24 cellular contexts compared by ENCODE assay signal in the genomic region with DNA sequence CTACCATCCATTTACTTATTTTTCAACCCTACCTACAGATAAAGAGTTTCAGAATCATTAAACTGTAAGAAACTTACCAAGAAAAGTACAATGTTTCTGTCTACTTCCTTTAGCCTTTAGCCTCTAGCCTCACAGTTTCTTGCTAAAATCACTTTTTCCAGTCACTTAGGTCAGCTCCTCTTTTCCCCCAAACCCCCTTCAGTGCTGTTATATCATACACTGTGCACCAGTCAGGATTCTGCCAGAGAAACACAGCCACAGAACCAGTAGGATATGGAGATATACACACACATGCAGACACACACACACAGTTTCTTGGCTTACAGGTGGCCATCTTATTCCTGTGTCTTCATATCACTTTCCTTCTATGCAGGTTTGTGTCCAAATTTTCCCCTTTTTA.
DNase-seq lines count a peak whose midpoint lies in the region; ATAC-seq and TF ChIP-seq lines count a peak whose summit lies in the region.
"Had no signal": no experiment of that assay in that cellular context is flagged by ENCODE, and none has a peak within 500 bp of the region (broad histone marks: within the 10 kb centered on the region; RNA-seq: fewer than 3 reads in every experiment).

No MANE protein-coding gene starts in this region.

- no peaks in the 10 kb centered on the region for H3K27me3 Mint-ChIP-seq in activated T-cell treated with anti-CD3 and anti-CD28 coated beads, Interleukin-2, amount 50 U/mL, for 24 hours
- no peaks in the 10 kb centered on the region for H3K27me3 Mint-ChIP-seq in activated T-cell treated with anti-CD3 and anti-CD28 coated beads, Interleukin-2, amount 50 U/mL, for 4 hours (ENCODE audit: low read depth)
- no peaks in the 10 kb centered on the region for H3K27me3 Mint-ChIP-seq in activated T-helper 2 cell treated with anti-CD3 and anti-CD28 coated beads, Interferon-gamma antibody, Interleukin-2, Interleukin-4, amounts not matched to agents 10 μg/mL and 5 μg/mL and 100 μg/mL, durations not matched to agents 14 hours and 24 hours and 36 hours (ENCODE audit: low read depth)
- peaks cover 7% of the 10 kb centered on the region for H3K27me3 Mint-ChIP-seq in stimulated activated naive CD8-positive, alpha-beta T cell treated with anti-CD3 and anti-CD28 coated beads, Interleukin-15, Interleukin-2, amounts not matched to agents 100 ng/mL and 50 ng/mL, for 24 hours

- H4K20me1 ChIP-seq in MM.1S (ENCODE audit: insufficient read depth, low read length) = no peaks in the 10 kb centered on the region

- intact Hi-C loops in activated T-helper 2 cell treated with anti-CD3 and anti-CD28 coated beads, Interferon-gamma antibody, Interleukin-2, Interleukin-4, amounts not matched to agents 10 μg/mL and 5 μg/mL and 100 μg/mL, durations not matched to agents 14 hours and 24 hours and 36 hours (cut with micrococcal nuclease) = no loop called here

- H3K36me3 Mint-ChIP-seq in activated T-cell treated with anti-CD3 and anti-CD28 coated beads, Interleukin-2, amount 50 U/mL, for 24 hours (ENCODE audit: low read depth) = no peaks in the 10 kb centered on the region
- H3K36me3 Mint-ChIP-seq in activated T-cell treated with anti-CD3 and anti-CD28 coated beads, Interleukin-2, amount 50 U/mL, for 4 hours (ENCODE audit: insufficient read depth) = no peaks in the 10 kb centered on the region
- no peaks in the 10 kb centered on the region for H3K36me3 Mint-ChIP-seq in activated T-helper 2 cell treated with anti-CD3 and anti-CD28 coated beads, Interferon-gamma antibody, Interleukin-2, Interleukin-4, amounts not matched to agents 10 μg/mL and 5 μg/mL and 100 μg/mL, durations not matched to agents 14 hours and 24 hours and 36 hours (ENCODE audit: low read depth)
- peaks cover 3% of the 10 kb centered on the region for H3K36me3 Mint-ChIP-seq in stimulated activated naive CD8-positive, alpha-beta T cell treated with anti-CD3 and anti-CD28 coated beads, Interleukin-15, Interleukin-2, amounts not matched to agents 100 ng/mL and 50 ng/mL, for 24 hours (ENCODE audit: low read depth)

- H3K9ac ChIP-seq in MM.1S (ENCODE audit: low read length) = peak overlapping the region; percentile 4; the same call in 1 of the 2 replicates
- H3K9ac ChIP-seq: GM23248 had no signal

- no peak for ATAC-seq in activated T-cell treated with anti-CD3 and anti-CD28 coated beads, Interleukin-2, amount 50 U/mL, for 4 hours
- ATAC-seq in GM19467 (IDR thresholded peaks at IDR 0.05; ENCODE audit: unreplicated experiment) = no peak
- ATAC-seq: PC-3 had no signal

- peak overlapping the region; percentile 64 for H3K27ac Mint-ChIP-seq in activated T-cell treated with anti-CD3 and anti-CD28 coated beads, Interleukin-2, amount 50 U/mL, for 24 hours
- peak overlapping the region; percentile 34 for H3K27ac Mint-ChIP-seq in activated T-helper 2 cell treated with anti-CD3 and anti-CD28 coated beads, Interferon-gamma antibody, Interleukin-2, Interleukin-4, amounts not matched to agents 10 μg/mL and 5 μg/mL and 100 μg/mL, durations not matched to agents 14 hours and 24 hours and 36 hours
- peak overlapping the region; percentile 30 for H3K27ac Mint-ChIP-seq in stimulated activated naive CD8-positive, alpha-beta T cell treated with anti-CD3 and anti-CD28 coated beads, Interleukin-15, Interleukin-2, amounts not matched to agents 100 ng/mL and 50 ng/mL, for 24 hours
- H3K27ac Mint-ChIP-seq: B cell, H9 had no signal

- H3K9me3 Mint-ChIP-seq in activated T-cell treated with anti-CD3 and anti-CD28 coated beads, Interleukin-2, amount 50 U/mL, for 24 hours = no peaks in the 10 kb centered on the region
- peaks cover 7% of the 10 kb centered on the region for H3K9me3 Mint-ChIP-seq in activated T-cell treated with anti-CD3 and anti-CD28 coated beads, Interleukin-2, amount 50 U/mL, for 4 hours
- H3K9me3 Mint-ChIP-seq in activated T-helper 2 cell treated with anti-CD3 and anti-CD28 coated beads, Interferon-gamma antibody, Interleukin-2, Interleukin-4, amounts not matched to agents 10 μg/mL and 5 μg/mL and 100 μg/mL, durations not matched to agents 14 hours and 24 hours and 36 hours = peaks cover 13% of the 10 kb centered on the region
- H3K9me3 Mint-ChIP-seq in stimulated activated naive CD8-positive, alpha-beta T cell treated with anti-CD3 and anti-CD28 coated beads, Interleukin-15, Interleukin-2, amounts not matched to agents 100 ng/mL and 50 ng/mL, for 24 hours = peaks cover 12% of the 10 kb centered on the region

- no peak overlapping the region for H3K4me3 Mint-ChIP-seq in activated T-cell treated with anti-CD3 and anti-CD28 coated beads, Interleukin-2, amount 50 U/mL, for 24 hours
- H3K4me3 Mint-ChIP-seq in activated T-cell treated with anti-CD3 and anti-CD28 coated beads, Interleukin-2, amount 50 U/mL, for 4 hours = no peak overlapping the region
- H3K4me3 Mint-ChIP-seq in activated T-helper 2 cell treated with anti-CD3 and anti-CD28 coated beads, Interferon-gamma antibody, Interleukin-2, Interleukin-4, amounts not matched to agents 10 μg/mL and 5 μg/mL and 100 μg/mL, durations not matched to agents 14 hours and 24 hours and 36 hours (ENCODE audit: low read depth) = no peak overlapping the region
- H3K4me3 Mint-ChIP-seq in stimulated activated naive CD8-positive, alpha-beta T cell treated with anti-CD3 and anti-CD28 coated beads, Interleukin-15, Interleukin-2, amounts not matched to agents 100 ng/mL and 50 ng/mL, for 24 hours = no peak overlapping the region
- H3K4me3 Mint-ChIP-seq: B cell; CD8-positive, alpha-beta memory T cell; H9 had no signal

- peaks cover 72% of the 10 kb centered on the region for H3K4me1 ChIP-seq in MM.1S (ENCODE audit: low read length)

- H3K79me2 ChIP-seq in MM.1S (ENCODE audit: low read length) = no peaks in the 10 kb centered on the region

- no peaks in the 10 kb centered on the region for H3K27me3 ChIP-seq in MM.1S (replicated peaks; ENCODE audit: insufficient read depth, low read length)

- DNase-seq in activated T-cell treated with anti-CD3 and anti-CD28 coated beads, Interleukin-2, amount 50 U/mL, for 24 hours = no peak
- DNase-seq in activated T-cell treated with anti-CD3 and anti-CD28 coated beads, Interleukin-2, amount 50 U/mL, for 4 hours = no peak
- DNase-seq in MM.1S = no peak
- no peak for DNase-seq in activated T-helper 2 cell treated with anti-CD3 and anti-CD28 coated beads, Interferon-gamma antibody, Interleukin-2, Interleukin-4, amounts not matched to agents 10 μg/mL and 5 μg/mL and 100 μg/mL, durations not matched to agents 14 hours and 24 hours and 36 hours (ENCODE audit: low spot score)
- no peak for DNase-seq in GM20000 (ENCODE audit: low spot score)
- DNase-seq in NAMALWA (ENCODE audit: low spot score) = no peak
- DNase-seq: CD8-positive, alpha-beta memory T cell; DMS 273 treated with DMSO at 0.1 percent for 48 hours; DMS79 treated with DMSO at 0.1 percent for 48 hours; GM23248; H9; Kasumi-1; MV-4-11; NCI-H1105 treated with DMSO at 0.1 percent for 48 hours; NCI-H146; NCI-H1930; NCI-H2107; NCI-H524; NCI-H748 treated with DMSO at 0.1 percent for 48 hours; PC-3 had no signal

- no peaks in the 10 kb centered on the region for H3K9me3 ChIP-seq in MM.1S (replicated peaks; ENCODE audit: insufficient read depth, low read length)

- H3K27ac ChIP-seq in MM.1S (ENCODE audit: low read length) = peak overlapping the region; percentile 93; the same call in 1 of the 2 replicates
- H3K27ac ChIP-seq: C4-2B, GM23248 had no signal

- TF ChIP-seq CTCF in MM.1S (IDR thresholded peaks at IDR 0.05; ENCODE audit: low read length) = no peak
- no peak for TF ChIP-seq CTCF in GM20000 (IDR thresholded peaks at IDR 0.05; ENCODE audit: extremely low read depth, missing control alignments)

- peaks cover 51% of the 10 kb centered on the region for H3F3A ChIP-seq in MM.1S (ENCODE audit: insufficient read depth, low read length)

- no peak overlapping the region for H3K4me3 ChIP-seq in MM.1S (ENCODE audit: low read length)
- H3K4me3 ChIP-seq: GM23248 had no signal

- peaks cover 28% of the 10 kb centered on the region for H3K4me1 Mint-ChIP-seq in activated T-cell treated with anti-CD3 and anti-CD28 coated beads, Interleukin-2, amount 50 U/mL, for 24 hours (ENCODE audit: low read depth)
- peaks cover 5% of the 10 kb centered on the region for H3K4me1 Mint-ChIP-seq in activated T-cell treated with anti-CD3 and anti-CD28 coated beads, Interleukin-2, amount 50 U/mL, for 4 hours (ENCODE audit: low read depth)
- peaks cover 34% of the 10 kb centered on the region for H3K4me1 Mint-ChIP-seq in activated T-helper 2 cell treated with anti-CD3 and anti-CD28 coated beads, Interferon-gamma antibody, Interleukin-2, Interleukin-4, amounts not matched to agents 10 μg/mL and 5 μg/mL and 100 μg/mL, durations not matched to agents 14 hours and 24 hours and 36 hours (ENCODE audit: low read depth)
- peaks cover 36% of the 10 kb centered on the region for H3K4me1 Mint-ChIP-seq in stimulated activated naive CD8-positive, alpha-beta T cell treated with anti-CD3 and anti-CD28 coated beads, Interleukin-15, Interleukin-2, amounts not matched to agents 100 ng/mL and 50 ng/mL, for 24 hours (ENCODE audit: low read depth)
- H3K4me1 Mint-ChIP-seq: B cell had no signal

- H3K36me3 ChIP-seq in MM.1S (replicated peaks; ENCODE audit: insufficient read depth, low read length) = no peaks in the 10 kb centered on the region

- H2AFZ ChIP-seq in MM.1S (ENCODE audit: low read length) = no peak overlapping the region
- H2AFZ ChIP-seq: GM23248 had no signal

- no peaks in the 10 kb centered on the region for H3K9me2 ChIP-seq in MM.1S (replicated peaks; ENCODE audit: insufficient read depth, low read length)

- H3K4me2 ChIP-seq in MM.1S (ENCODE audit: low read depth, low read length) = no peak overlapping the region
